ENCODE assay signal across 9 cellular contexts in genomic region chr14:92400579-92401444, GRCh38.
DNase-seq lines count a peak whose midpoint lies in the region; ATAC-seq lines count a peak whose summit lies in the region.
"Had no signal": no experiment of that assay in that cellular context is flagged by ENCODE, and none has a peak within 500 bp of the region (broad histone marks: within the 10 kb centered on the region; RNA-seq: fewer than 3 reads in every experiment).

No MANE protein-coding gene starts in this region.

- peak; percentile 47 for ATAC-seq in GM18909 (IDR thresholded peaks at IDR 0.05; ENCODE audit: poor library complexity, unreplicated experiment)
- peak; percentile 69 for ATAC-seq in HG02798 (IDR thresholded peaks at IDR 0.05; ENCODE audit: poor library complexity, unreplicated experiment)

- DNase-seq in NOMO-1 (lab: John Stamatoyannopoulos, UW; ENCODE audit: unreplicated experiment in 2 of 2) (peak; percentile 70 to 98), midbrain (lab: John Stamatoyannopoulos, UW) (peak; percentile 31), activated gamma-delta T cell treated with Interleukin-2 at 50 U/mL for 16 hours (no peak), AG08395 (ENCODE audit: low spot score) (no peak), DMS 273 treated with DMSO at 0.1 percent for 48 hours (lab: John Stamatoyannopoulos, UW) (no peak), NCI-H1048 (lab: John Stamatoyannopoulos, UW) (no peak)
- DNase-seq: uterus had no signal

Comparison
In these comparisons a context has a peak if more than half of its experiments do, and no peak if none do; other contexts are left out.
1. DNase-seq: peak in NOMO-1 (2 of 2) and midbrain (single experiment); none in activated gamma-delta T cell treated with Interleukin-2 at 50 U/mL for 16 hours (single experiment), AG08395 (single experiment), DMS 273 treated with DMSO at 0.1 percent for 48 hours (single experiment) and NCI-H1048 (single experiment).